In the genomic region with DNA sequence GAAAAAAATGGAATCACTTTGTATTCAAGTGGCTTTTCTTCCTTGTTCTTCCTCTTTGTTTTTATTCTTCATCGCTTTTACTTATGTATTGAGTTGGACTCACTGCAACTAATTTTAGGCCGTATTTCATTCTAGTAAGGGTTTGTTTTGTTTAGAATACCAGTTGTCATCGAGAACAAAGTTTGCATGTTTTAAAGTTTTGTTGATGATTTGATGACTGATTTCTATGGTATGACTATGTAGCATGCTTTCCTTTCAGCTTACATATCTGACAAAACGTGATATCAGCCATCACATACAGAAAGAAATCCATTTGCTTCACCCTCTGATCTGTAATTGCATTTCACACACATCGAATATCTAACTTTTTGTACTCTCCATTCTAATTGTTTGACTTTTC, we compare ENCODE assay signal across 13 cellular contexts. TPM values are rescaled to one million over a fixed set of nuclear protein-coding genes. Genes with fewer than 3 reads are reported as not detected.
A peak's percentile ranks its signal among the peaks of the same experiment; 100 is the strongest.
DNase-seq lines count a peak whose midpoint lies in the region; ATAC-seq and TF ChIP-seq lines count a peak whose summit lies in the region.
"Had no signal": no experiment of that assay in that cellular context is flagged by ENCODE, and none has a peak within 500 bp of the region (broad histone marks: within the 10 kb centered on the region; RNA-seq: fewer than 3 reads in every experiment).

No MANE protein-coding gene starts in this region.

- H3K36me3 ChIP-seq in tibial nerve, result no peaks in the 10 kb centered on the region
- H3K36me3 ChIP-seq: BE2C had no signal

- H3K4me1 Mint-ChIP-seq in activated naive CD4-positive, alpha-beta T cell treated with anti-CD3 and anti-CD28 coated beads, Interleukin-2, amount 10 ng/mL, durations not matched to agents 7 days and 5 days, result peaks cover 77% of the 10 kb centered on the region

- H3K9me3 Mint-ChIP-seq in activated naive CD4-positive, alpha-beta T cell treated with anti-CD3 and anti-CD28 coated beads, Interleukin-2, amount 10 ng/mL, durations not matched to agents 7 days and 5 days, result no peaks in the 10 kb centered on the region
- no peaks in the 10 kb centered on the region for H3K9me3 Mint-ChIP-seq in activated naive CD4-positive, alpha-beta T cell treated with anti-CD3 and anti-CD28 coated beads, Interleukin-2, amount 50 U/mL, for 72 hours

- peak overlapping the region in 2 of 4 donors; percentile 83 to 91 for H3K4me3 ChIP-seq in tibial nerve
- H3K4me3 ChIP-seq: lung had no signal

- H3K4me3 Mint-ChIP-seq in activated naive CD4-positive, alpha-beta T cell treated with anti-CD3 and anti-CD28 coated beads, Interleukin-2, amount 10 ng/mL, durations not matched to agents 7 days and 5 days, result peak overlapping the region; percentile 75

- H3K27me3 ChIP-seq in tibial nerve, result no peaks in the 10 kb centered on the region

- peaks cover 59% of the 10 kb centered on the region for H3K36me3 Mint-ChIP-seq in activated naive CD4-positive, alpha-beta T cell treated with anti-CD3 and anti-CD28 coated beads, Interleukin-2, amount 10 ng/mL, durations not matched to agents 7 days and 5 days
- H3K36me3 Mint-ChIP-seq in activated naive CD4-positive, alpha-beta T cell treated with anti-CD3 and anti-CD28 coated beads, Interleukin-2, amount 50 U/mL, for 72 hours, result peaks cover 69 to 80% of the 10 kb centered on the region in 2 donors

- peaks cover 0 to 64% (median 13%) of the 10 kb centered on the region in 4 donors for H3K4me1 ChIP-seq in tibial nerve

- WGBS in tibial nerve, 2 donors, result 33 to 35% methylated on average over 5 of the region's 5 CpGs

- peak; percentile 9 to 47 for ATAC-seq in activated naive CD4-positive, alpha-beta T cell treated with anti-CD3 and anti-CD28 coated beads, Interleukin-2, amount 50 U/mL, for 72 hours
- ATAC-seq in HG02981 (IDR thresholded peaks at IDR 0.05; ENCODE audit: unreplicated experiment), result no peak
- ATAC-seq in HG03025 (IDR thresholded peaks at IDR 0.05; ENCODE audit: low FRiP score, unreplicated experiment), result no peak

- no peaks in the 10 kb centered on the region for H3K27me3 Mint-ChIP-seq in activated naive CD4-positive, alpha-beta T cell treated with anti-CD3 and anti-CD28 coated beads, Interleukin-2, amount 10 ng/mL, durations not matched to agents 7 days and 5 days

- CTCF ChIA-PET in activated naive CD4-positive, alpha-beta T cell treated with anti-CD3 and anti-CD28 coated beads, Interleukin-2, amount 10 ng/mL, durations not matched to agents 7 days and 5 days (lab: Charles Lee), result interaction anchor here (0.7 to 1.5 kb wide), 4 partner anchors 11 to 794 kb away, joined by 3 to 5 read pairs (median 3); no protein-coding TSS in a partner anchor

- no peak for TF ChIP-seq POLR2A in tibial nerve (IDR thresholded peaks at IDR 0.05)

- no peak for TF ChIP-seq CTCF in tibial nerve (IDR thresholded peaks at IDR 0.05)

- H3K9me3 ChIP-seq in tibial nerve, result no peaks in the 10 kb centered on the region
- H3K9me3 ChIP-seq: BE2C had no signal

- peak overlapping the region; percentile 86 for H3K27ac Mint-ChIP-seq in activated naive CD4-positive, alpha-beta T cell treated with anti-CD3 and anti-CD28 coated beads, Interleukin-2, amount 10 ng/mL, durations not matched to agents 7 days and 5 days
- H3K27ac Mint-ChIP-seq in activated naive CD4-positive, alpha-beta T cell treated with anti-CD3 and anti-CD28 coated beads, Interleukin-2, amount 50 U/mL, for 72 hours, result peak overlapping the region; percentile 89 to 98

- peak overlapping the region; percentile 80 to 88 (median 86) for H3K27ac ChIP-seq in tibial nerve

- no peak for DNase-seq in activated naive CD4-positive, alpha-beta T cell treated with anti-CD3 and anti-CD28 coated beads, Interleukin-2, amount 10 ng/mL, durations not matched to agents 7 days and 5 days
- no peak for DNase-seq in activated naive CD4-positive, alpha-beta T cell treated with anti-CD3 and anti-CD28 coated beads, Interleukin-2, amount 50 U/mL, for 16 hours
- no peak for DNase-seq in activated naive CD4-positive, alpha-beta T cell treated with anti-CD3 and anti-CD28 coated beads, Interleukin-2, amount 50 U/mL, for 72 hours (ENCODE audit: low spot score in 2 of 2)
- peak; percentile 78 for DNase-seq in fibroblast of peridontal ligament (ENCODE audit: extremely low read depth)
- no peak for DNase-seq in tibial nerve (ENCODE audit: low spot score in 2 of 2)
- DNase-seq in HuH-7.5 (ENCODE audit: low spot score), result no peak
- DNase-seq: activated gamma-delta T cell treated with Interleukin-2 at 50 U/mL for 16 hours; BE2C; NCI-H2227 treated with DMSO at 0.1 percent for 48 hours; stimulated activated naive CD4-positive, alpha-beta T cell treated with Interleukin-2 at 50 U/mL for 16 hours had no signal

- no peak for TF ChIP-seq EP300 in tibial nerve (IDR thresholded peaks at IDR 0.05)

RNA-seq across cellular contexts. Expression of gene PRKCA, which starts 4.0 kb away (rescaled TPM):
- 100 to 1,000 TPM; 104 to 119 TPM for total RNA-seq in activated naive CD4-positive, alpha-beta T cell treated with anti-CD3 and anti-CD28 coated beads, Interleukin-2, amount 50 U/mL, for 72 hours
- 10 to 100 TPM; 55.8 to 90.7 (median 66.7) TPM for total RNA-seq in tibial nerve

Comparison
In these comparisons a context has a peak if more than half of its experiments do, and no peak if none do; other contexts are left out.
1. ATAC-seq: peak in activated naive CD4-positive, alpha-beta T cell treated with anti-CD3 and anti-CD28 coated beads, Interleukin-2, amount 50 U/mL, for 72 hours (2 of 2); none in HG02981 (single experiment) and HG03025 (single experiment).